Comparison of ENCODE assay signal across 1 cellular context in the genomic region with DNA sequence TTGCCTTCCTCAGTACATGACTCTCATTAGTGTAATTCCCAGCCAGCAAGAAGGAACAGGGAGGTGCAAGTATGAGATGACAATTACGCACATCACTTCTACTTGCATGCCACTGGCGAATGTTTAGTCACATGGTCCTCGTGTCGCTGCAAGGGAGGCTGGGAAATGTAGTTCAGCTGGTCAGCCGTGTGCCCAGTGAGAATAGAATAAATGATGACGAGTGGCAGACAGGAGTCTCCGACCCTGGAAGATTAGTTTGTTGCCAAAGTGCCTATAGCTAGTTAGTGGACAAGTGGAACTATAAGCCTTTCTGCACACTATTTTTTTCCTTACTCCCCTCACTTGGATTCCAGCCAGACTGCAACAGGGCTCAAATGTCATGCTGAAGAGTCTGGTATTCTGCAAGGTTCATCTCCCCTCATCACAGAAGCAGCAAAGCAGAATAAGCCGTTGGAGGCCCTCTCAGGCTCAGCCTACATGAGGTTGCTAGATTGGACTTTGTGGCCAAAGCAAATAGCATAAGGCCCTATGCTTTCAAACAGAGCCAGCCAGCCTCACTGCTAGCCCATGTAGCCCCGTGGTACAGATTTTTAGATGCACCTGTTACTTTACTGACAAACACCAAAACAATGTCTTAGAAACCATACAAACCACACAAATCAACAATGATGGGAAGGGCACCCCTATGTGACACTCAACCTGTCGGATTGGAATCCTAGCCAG.
TF ChIP-seq lines count a peak whose summit lies in the region.

No MANE protein-coding gene starts in this region.

TF ChIP-seq in HepG2, 621 proteins besides CTCF, POLR2A, EP300 and RAD21 (continued from another document and continues in another):
- TF ChIP-seq YEATS2 (CRISPR knock-in tag; IDR thresholded peaks at IDR 0.05; ENCODE audit: borderline replicate concordance): no peak
- TF ChIP-seq, protein P1, sequence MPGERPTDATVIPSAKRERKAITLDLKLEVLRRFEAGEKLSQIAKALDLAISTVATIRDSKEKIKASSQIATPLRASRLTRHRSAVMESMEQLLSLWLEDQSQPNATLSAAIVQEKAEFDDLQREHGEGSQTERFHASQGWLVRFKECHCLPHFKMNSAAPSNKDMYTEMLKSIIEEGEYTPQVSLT (CRISPR knock-in tag; IDR thresholded peaks at IDR 0.05; ENCODE audit: borderline replicate concordance, low read depth): no peak
- TF ChIP-seq HCFC1 (IDR thresholded peaks at IDR 0.05; ENCODE audit: low read depth, low read length): peak; percentile 84
- TF ChIP-seq, protein P2, sequence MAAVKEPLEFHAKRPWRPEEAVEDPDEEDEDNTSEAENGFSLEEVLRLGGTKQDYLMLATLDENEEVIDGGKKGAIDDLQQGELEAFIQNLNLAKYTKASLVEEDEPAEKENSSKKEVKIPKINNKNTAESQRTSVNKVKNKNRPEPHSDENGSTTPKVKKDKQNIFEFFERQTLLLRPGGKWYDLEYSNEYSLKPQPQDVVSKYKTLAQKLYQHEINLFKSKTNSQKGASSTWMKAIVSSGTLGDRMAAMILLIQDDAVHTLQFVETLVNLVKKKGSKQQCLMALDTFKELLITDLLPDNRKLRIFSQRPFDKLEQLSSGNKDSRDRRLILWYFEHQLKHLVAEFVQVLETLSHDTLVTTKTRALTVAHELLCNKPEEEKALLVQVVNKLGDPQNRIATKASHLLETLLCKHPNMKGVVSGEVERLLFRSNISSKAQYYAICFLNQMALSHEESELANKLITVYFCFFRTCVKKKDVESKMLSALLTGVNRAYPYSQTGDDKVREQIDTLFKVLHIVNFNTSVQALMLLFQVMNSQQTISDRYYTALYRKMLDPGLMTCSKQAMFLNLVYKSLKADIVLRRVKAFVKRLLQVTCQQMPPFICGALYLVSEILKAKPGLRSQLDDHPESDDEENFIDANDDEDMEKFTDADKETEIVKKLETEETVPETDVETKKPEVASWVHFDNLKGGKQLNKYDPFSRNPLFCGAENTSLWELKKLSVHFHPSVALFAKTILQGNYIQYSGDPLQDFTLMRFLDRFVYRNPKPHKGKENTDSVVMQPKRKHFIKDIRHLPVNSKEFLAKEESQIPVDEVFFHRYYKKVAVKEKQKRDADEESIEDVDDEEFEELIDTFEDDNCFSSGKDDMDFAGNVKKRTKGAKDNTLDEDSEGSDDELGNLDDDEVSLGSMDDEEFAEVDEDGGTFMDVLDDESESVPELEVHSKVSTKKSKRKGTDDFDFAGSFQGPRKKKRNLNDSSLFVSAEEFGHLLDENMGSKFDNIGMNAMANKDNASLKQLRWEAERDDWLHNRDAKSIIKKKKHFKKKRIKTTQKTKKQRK (IDR thresholded peaks at IDR 0.05; ENCODE audit: low read length): no peak
- 0 out of 2 replicates have a peak, but pooled peaks have one; percentile 34 for TF ChIP-seq NCOA2 (CRISPR knock-in tag; IDR thresholded peaks at IDR 0.05)
- TF ChIP-seq HNF4G (IDR thresholded peaks at IDR 0.05; ENCODE audit: borderline replicate concordance, low read depth, low read length): 0 out of 2 replicates have a peak, but pooled peaks have one; percentile 2
- no peak for TF ChIP-seq HNF4G (CRISPR knock-in tag; IDR thresholded peaks at IDR 0.05; ENCODE audit: borderline replicate concordance, low read depth)
- TF ChIP-seq ELF3 (CRISPR knock-in tag; IDR thresholded peaks at IDR 0.05): 0 out of 2 replicates have a peak, but pooled peaks have one; percentile 45
- TF ChIP-seq, protein P3, sequence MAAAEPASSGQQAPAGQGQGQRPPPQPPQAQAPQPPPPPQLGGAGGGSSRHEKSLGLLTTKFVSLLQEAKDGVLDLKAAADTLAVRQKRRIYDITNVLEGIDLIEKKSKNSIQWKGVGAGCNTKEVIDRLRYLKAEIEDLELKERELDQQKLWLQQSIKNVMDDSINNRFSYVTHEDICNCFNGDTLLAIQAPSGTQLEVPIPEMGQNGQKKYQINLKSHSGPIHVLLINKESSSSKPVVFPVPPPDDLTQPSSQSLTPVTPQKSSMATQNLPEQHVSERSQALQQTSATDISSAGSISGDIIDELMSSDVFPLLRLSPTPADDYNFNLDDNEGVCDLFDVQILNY (CRISPR knock-in tag; conservative IDR thresholded peaks at IDR 0.05): 0 out of 2 replicates have a peak, but pooled peaks have one; percentile 5
- 0 out of 2 replicates have a peak, but pooled peaks have one; percentile 58 for TF ChIP-seq NCOA1 (CRISPR knock-in tag; IDR thresholded peaks at IDR 0.05)
- TF ChIP-seq, protein P4, sequence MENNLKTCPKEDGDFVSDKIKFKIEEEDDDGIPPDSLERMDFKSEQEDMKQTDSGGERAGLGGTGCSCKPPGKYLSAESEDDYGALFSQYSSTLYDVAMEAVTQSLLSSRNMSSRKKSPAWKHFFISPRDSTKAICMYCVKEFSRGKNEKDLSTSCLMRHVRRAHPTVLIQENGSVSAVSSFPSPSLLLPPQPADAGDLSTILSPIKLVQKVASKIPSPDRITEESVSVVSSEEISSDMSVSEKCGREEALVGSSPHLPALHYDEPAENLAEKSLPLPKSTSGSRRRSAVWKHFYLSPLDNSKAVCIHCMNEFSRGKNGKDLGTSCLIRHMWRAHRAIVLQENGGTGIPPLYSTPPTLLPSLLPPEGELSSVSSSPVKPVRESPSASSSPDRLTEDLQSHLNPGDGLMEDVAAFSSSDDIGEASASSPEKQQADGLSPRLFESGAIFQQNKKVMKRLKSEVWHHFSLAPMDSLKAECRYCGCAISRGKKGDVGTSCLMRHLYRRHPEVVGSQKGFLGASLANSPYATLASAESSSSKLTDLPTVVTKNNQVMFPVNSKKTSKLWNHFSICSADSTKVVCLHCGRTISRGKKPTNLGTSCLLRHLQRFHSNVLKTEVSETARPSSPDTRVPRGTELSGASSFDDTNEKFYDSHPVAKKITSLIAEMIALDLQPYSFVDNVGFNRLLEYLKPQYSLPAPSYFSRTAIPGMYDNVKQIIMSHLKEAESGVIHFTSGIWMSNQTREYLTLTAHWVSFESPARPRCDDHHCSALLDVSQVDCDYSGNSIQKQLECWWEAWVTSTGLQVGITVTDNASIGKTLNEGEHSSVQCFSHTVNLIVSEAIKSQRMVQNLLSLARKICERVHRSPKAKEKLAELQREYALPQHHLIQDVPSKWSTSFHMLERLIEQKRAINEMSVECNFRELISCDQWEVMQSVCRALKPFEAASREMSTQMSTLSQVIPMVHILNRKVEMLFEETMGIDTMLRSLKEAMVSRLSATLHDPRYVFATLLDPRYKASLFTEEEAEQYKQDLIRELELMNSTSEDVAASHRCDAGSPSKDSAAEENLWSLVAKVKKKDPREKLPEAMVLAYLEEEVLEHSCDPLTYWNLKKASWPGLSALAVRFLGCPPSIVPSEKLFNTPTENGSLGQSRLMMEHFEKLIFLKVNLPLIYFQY (CRISPR knock-in tag; IDR thresholded peaks at IDR 0.05; ENCODE audit: borderline replicate concordance): 0 out of 2 replicates have a peak, but pooled peaks have one; percentile 22
- peak; percentile 40; the same call in 1 of the 2 replicates for TF ChIP-seq KDM4B (CRISPR knock-in tag; IDR thresholded peaks at IDR 0.05)
- TF ChIP-seq SAP130 (CRISPR knock-in tag; IDR thresholded peaks at IDR 0.05; ENCODE audit: low read depth): peak; percentile 49
- TF ChIP-seq, protein P5, sequence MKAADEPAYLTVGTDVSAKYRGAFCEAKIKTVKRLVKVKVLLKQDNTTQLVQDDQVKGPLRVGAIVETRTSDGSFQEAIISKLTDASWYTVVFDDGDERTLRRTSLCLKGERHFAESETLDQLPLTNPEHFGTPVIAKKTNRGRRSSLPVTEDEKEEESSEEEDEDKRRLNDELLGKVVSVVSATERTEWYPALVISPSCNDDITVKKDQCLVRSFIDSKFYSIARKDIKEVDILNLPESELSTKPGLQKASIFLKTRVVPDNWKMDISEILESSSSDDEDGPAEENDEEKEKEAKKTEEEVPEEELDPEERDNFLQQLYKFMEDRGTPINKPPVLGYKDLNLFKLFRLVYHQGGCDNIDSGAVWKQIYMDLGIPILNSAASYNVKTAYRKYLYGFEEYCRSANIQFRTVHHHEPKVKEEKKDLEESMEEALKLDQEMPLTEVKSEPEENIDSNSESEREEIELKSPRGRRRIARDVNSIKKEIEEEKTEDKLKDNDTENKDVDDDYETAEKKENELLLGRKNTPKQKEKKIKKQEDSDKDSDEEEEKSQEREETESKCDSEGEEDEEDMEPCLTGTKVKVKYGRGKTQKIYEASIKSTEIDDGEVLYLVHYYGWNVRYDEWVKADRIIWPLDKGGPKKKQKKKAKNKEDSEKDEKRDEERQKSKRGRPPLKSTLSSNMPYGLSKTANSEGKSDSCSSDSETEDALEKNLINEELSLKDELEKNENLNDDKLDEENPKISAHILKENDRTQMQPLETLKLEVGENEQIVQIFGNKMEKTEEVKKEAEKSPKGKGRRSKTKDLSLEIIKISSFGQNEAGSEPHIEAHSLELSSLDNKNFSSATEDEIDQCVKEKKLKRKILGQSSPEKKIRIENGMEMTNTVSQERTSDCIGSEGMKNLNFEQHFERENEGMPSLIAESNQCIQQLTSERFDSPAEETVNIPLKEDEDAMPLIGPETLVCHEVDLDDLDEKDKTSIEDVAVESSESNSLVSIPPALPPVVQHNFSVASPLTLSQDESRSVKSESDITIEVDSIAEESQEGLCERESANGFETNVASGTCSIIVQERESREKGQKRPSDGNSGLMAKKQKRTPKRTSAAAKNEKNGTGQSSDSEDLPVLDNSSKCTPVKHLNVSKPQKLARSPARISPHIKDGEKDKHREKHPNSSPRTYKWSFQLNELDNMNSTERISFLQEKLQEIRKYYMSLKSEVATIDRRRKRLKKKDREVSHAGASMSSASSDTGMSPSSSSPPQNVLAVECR (CRISPR knock-in tag; IDR thresholded peaks at IDR 0.05; ENCODE audit: borderline replicate concordance): peak; percentile 13; the same call in 1 of the 2 replicates
- TF ChIP-seq ZNF792 (CRISPR knock-in tag; IDR thresholded peaks at IDR 0.05): peak; percentile 42; the same call in 1 of the 2 replicates
- peak; percentile 65; the same call in 1 of the 2 replicates for TF ChIP-seq CREM (IDR thresholded peaks at IDR 0.05)
- no peak for TF ChIP-seq CREM (CRISPR knock-in tag; IDR thresholded peaks at IDR 0.05)
- peak; percentile 14; the same call in 1 of the 2 replicates for TF ChIP-seq GATAD2A (CRISPR knock-in tag; IDR thresholded peaks at IDR 0.05)
- peak; percentile 46 for TF ChIP-seq XRCC5 (optimal IDR thresholded peaks at IDR 0.05; ENCODE audit: low read length)
- peak; percentile 63; the same call in 1 of the 2 replicates for TF ChIP-seq FOXC1 (CRISPR knock-in tag; IDR thresholded peaks at IDR 0.05; ENCODE audit: borderline replicate concordance)
- 0 out of 2 replicates have a peak, but pooled peaks have one; percentile 4 for TF ChIP-seq CEBPG (CRISPR knock-in tag; IDR thresholded peaks at IDR 0.05)
- 0 out of 2 replicates have a peak, but pooled peaks have one; percentile 33 for TF ChIP-seq HMG20B (CRISPR knock-in tag; conservative IDR thresholded peaks at IDR 0.05)
- TF ChIP-seq, protein P6, sequence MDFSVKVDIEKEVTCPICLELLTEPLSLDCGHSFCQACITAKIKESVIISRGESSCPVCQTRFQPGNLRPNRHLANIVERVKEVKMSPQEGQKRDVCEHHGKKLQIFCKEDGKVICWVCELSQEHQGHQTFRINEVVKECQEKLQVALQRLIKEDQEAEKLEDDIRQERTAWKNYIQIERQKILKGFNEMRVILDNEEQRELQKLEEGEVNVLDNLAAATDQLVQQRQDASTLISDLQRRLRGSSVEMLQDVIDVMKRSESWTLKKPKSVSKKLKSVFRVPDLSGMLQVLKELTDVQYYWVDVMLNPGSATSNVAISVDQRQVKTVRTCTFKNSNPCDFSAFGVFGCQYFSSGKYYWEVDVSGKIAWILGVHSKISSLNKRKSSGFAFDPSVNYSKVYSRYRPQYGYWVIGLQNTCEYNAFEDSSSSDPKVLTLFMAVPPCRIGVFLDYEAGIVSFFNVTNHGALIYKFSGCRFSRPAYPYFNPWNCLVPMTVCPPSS (IDR thresholded peaks at IDR 0.05): no peak
- peak; percentile 65 for TF ChIP-seq ATF1 (CRISPR knock-in tag; IDR thresholded peaks at IDR 0.05)
- no peak for TF ChIP-seq ATRX (CRISPR knock-in tag; IDR thresholded peaks at IDR 0.05; ENCODE audit: borderline replicate concordance)
- TF ChIP-seq FOSL2 (CRISPR knock-in tag; IDR thresholded peaks at IDR 0.05): peak; percentile 26; the same call in 1 of the 2 replicates
- TF ChIP-seq KMT2B (CRISPR knock-in tag; IDR thresholded peaks at IDR 0.05): 0 out of 2 replicates have a peak, but pooled peaks have one; percentile 9
- TF ChIP-seq, protein P7, sequence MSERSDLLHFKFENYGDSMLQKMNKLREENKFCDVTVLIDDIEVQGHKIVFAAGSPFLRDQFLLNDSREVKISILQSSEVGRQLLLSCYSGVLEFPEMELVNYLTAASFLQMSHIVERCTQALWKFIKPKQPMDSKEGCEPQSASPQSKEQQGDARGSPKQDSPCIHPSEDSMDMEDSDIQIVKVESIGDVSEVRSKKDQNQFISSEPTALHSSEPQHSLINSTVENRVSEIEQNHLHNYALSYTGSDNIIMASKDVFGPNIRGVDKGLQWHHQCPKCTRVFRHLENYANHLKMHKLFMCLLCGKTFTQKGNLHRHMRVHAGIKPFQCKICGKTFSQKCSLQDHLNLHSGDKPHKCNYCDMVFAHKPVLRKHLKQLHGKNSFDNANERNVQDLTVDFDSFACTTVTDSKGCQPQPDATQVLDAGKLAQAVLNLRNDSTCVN (CRISPR knock-in tag; IDR thresholded peaks at IDR 0.05; ENCODE audit: borderline replicate concordance): 0 out of 2 replicates have a peak, but pooled peaks have one; percentile 35
- TF ChIP-seq HDAC2 (CRISPR knock-in tag; IDR thresholded peaks at IDR 0.05): no peak
- TF ChIP-seq KLF9 (CRISPR knock-in tag; IDR thresholded peaks at IDR 0.05; ENCODE audit: low read depth): no peak
- no peak for TF ChIP-seq GTF3A (CRISPR knock-in tag; conservative IDR thresholded peaks at IDR 0.05)
- TF ChIP-seq, protein P8, sequence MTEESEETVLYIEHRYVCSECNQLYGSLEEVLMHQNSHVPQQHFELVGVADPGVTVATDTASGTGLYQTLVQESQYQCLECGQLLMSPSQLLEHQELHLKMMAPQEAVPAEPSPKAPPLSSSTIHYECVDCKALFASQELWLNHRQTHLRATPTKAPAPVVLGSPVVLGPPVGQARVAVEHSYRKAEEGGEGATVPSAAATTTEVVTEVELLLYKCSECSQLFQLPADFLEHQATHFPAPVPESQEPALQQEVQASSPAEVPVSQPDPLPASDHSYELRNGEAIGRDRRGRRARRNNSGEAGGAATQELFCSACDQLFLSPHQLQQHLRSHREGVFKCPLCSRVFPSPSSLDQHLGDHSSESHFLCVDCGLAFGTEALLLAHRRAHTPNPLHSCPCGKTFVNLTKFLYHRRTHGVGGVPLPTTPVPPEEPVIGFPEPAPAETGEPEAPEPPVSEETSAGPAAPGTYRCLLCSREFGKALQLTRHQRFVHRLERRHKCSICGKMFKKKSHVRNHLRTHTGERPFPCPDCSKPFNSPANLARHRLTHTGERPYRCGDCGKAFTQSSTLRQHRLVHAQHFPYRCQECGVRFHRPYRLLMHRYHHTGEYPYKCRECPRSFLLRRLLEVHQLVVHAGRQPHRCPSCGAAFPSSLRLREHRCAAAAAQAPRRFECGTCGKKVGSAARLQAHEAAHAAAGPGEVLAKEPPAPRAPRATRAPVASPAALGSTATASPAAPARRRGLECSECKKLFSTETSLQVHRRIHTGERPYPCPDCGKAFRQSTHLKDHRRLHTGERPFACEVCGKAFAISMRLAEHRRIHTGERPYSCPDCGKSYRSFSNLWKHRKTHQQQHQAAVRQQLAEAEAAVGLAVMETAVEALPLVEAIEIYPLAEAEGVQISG (CRISPR knock-in tag; IDR thresholded peaks at IDR 0.05): peak; percentile 48; the same call in 1 of the 2 replicates
- TF ChIP-seq TGIF2 (CRISPR knock-in tag; IDR thresholded peaks at IDR 0.05): 0 out of 2 replicates have a peak, but pooled peaks have one; percentile 32
- TF ChIP-seq TEAD3 (CRISPR knock-in tag; optimal IDR thresholded peaks at IDR 0.05; ENCODE audit: borderline replicate concordance): peak; percentile 67
